In the genomic region with DNA sequence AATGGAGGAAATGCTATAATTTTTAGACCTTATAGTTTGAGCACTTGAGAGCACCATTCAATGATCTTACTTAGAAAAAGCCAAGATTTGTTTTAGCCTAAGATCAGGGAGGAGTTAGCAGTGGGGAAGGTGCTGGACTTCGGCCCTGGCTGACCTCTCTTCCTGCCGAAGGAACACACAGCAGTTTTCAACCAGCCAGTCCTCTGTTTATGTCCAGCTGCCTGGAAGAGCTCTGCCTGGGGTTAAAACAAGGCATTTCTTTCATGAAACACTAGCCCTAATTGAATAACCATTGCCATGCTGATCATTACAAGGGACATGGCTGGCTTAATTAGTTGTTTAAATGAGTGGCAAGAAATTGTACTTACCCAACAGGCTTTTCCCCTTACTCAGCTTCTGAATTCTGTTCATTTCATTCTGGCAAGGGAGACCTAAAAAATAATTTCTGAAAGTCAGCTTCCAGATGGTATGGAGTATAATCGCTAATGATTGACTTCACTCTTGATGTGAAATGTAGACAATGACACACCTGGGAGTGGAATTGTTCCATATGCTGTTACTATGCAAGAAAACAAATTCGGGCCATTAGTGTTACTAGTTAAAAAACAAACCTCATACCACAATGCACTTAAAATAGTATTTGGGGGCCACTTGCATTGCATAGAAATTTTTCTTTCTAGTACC, we compare ENCODE assay signal across 11 cellular contexts.
"Had no signal": no experiment of that assay in that cellular context is flagged by ENCODE, and none has a peak within 500 bp of the region (broad histone marks: within the 10 kb centered on the region; RNA-seq: fewer than 3 reads in every experiment).

No MANE protein-coding gene starts in this region.

- DNase-seq: activated CD4-positive, alpha-beta T cell treated with anti-CD3 and anti-CD28 coated beads for 1 hour; activated CD4-positive, alpha-beta T cell treated with anti-CD3 and anti-CD28 coated beads, Interleukin-2, amount 50 U/mL, for 48 hours; activated CD8-positive, alpha-beta memory T cell treated with anti-CD3 and anti-CD28 coated beads, Interleukin-2, amount 10 ng/mL, durations not matched to agents 7 days and 5 days; activated effector memory CD4-positive, alpha-beta T cell treated with anti-CD3 and anti-CD28 coated beads, Interleukin-2, amount 50 U/mL, for 16 hours; activated T-cell treated with anti-CD3 and anti-CD28 coated beads, Interleukin-2, amount 50 U/mL, for 24 hours; foreskin keratinocyte; naive B cell; SW 1271 had no signal

- H3K36me3 ChIP-seq: tibial nerve had no signal

- H3K4me3 ChIP-seq: lung, skin epidermis, tibial nerve had no signal

- H3K27ac ChIP-seq: foreskin keratinocyte, skin epidermis had no signal

- H3K27me3 ChIP-seq: foreskin keratinocyte, tibial nerve had no signal

- H3K9me3 ChIP-seq: tibial nerve had no signal

- ATAC-seq: activated CD8-positive, alpha-beta memory T cell treated with anti-CD3 and anti-CD28 coated beads, Interleukin-2, amount 10 ng/mL, durations not matched to agents 7 days and 5 days; foreskin keratinocyte had no signal

- H3K4me1 ChIP-seq: foreskin keratinocyte had no signal
